8 cellular contexts compared by ENCODE assay signal in the genomic region with DNA sequence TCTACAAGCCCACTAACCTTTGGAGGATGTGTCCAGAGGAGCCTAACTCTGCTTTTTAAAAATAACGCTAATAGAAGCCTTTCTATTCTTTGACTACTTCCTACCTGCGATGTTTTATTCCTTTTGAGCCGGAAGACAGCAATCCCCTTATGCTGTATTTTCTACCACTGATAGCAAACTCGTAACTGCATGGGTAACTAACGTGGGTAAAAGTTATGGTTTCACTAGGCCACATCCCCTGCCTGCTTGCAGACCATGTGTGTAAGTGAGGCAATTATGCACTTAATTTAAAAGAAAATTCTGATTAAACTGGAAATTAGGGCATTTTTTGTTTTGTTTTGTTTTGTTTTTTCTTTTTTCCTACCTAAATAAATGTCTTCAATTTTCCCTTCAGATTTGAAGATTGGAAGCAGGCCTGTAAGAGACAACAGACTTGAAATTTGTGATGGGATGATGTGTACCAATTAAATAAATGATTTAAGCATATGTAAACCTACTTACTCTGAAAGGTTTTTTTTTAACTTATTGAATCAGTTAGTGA. TPM values are rescaled to one million over a fixed set of nuclear protein-coding genes. Genes with fewer than 3 reads are reported as not detected.
A peak's percentile ranks its signal among the peaks of the same experiment; 100 is the strongest.
DNase-seq lines count a peak whose midpoint lies in the region; ATAC-seq lines count a peak whose summit lies in the region.

No MANE protein-coding gene starts in this region.

- peaks cover 15% of the 10 kb centered on the region for H3K4me1 Mint-ChIP-seq in activated T-helper 2 cell treated with anti-CD3 and anti-CD28 coated beads, Interferon-gamma antibody, Interleukin-2, Interleukin-4, amounts not matched to agents 10 μg/mL and 5 μg/mL and 100 μg/mL, durations not matched to agents 14 hours and 24 hours and 36 hours (ENCODE audit: low read depth)

- H3K9me3 Mint-ChIP-seq in activated T-helper 2 cell treated with anti-CD3 and anti-CD28 coated beads, Interferon-gamma antibody, Interleukin-2, Interleukin-4, amounts not matched to agents 10 μg/mL and 5 μg/mL and 100 μg/mL, durations not matched to agents 14 hours and 24 hours and 36 hours, result no peaks in the 10 kb centered on the region

- H3K36me3 Mint-ChIP-seq in activated T-helper 2 cell treated with anti-CD3 and anti-CD28 coated beads, Interferon-gamma antibody, Interleukin-2, Interleukin-4, amounts not matched to agents 10 μg/mL and 5 μg/mL and 100 μg/mL, durations not matched to agents 14 hours and 24 hours and 36 hours (ENCODE audit: low read depth), result peaks cover 24% of the 10 kb centered on the region

- intact Hi-C loops in activated T-helper 2 cell treated with anti-CD3 and anti-CD28 coated beads, Interferon-gamma antibody, Interleukin-2, Interleukin-4, amounts not matched to agents 10 μg/mL and 5 μg/mL and 100 μg/mL, durations not matched to agents 14 hours and 24 hours and 36 hours (cut with micrococcal nuclease), result loop anchor here (1.0 to 10.0 kb wide), 7 partner anchors 16 to 760 kb away; a partner anchor contains a TSS
- intact Hi-C loops in right cardiac atrium (cut with DNase I), result no loop called here

- peak; percentile 28 for DNase-seq in ELR (ENCODE audit: low read depth)
- DNase-seq in activated T-helper 2 cell treated with anti-CD3 and anti-CD28 coated beads, Interferon-gamma antibody, Interleukin-2, Interleukin-4, amounts not matched to agents 10 μg/mL and 5 μg/mL and 100 μg/mL, durations not matched to agents 14 hours and 24 hours and 36 hours (ENCODE audit: low spot score), result no peak
- no peak for DNase-seq in right cardiac atrium
- DNase-seq in COLO829 (ENCODE audit: low spot score), result no peak
- no peak for DNase-seq in dedifferentiated amniotic fluid mesenchymal stem cell (ENCODE audit: extremely low spot score)

- WGBS in right cardiac atrium, result 1% methylated on average over 5 of the region's 5 CpGs

- H3K4me1 ChIP-seq in right cardiac atrium (ENCODE audit: control insufficient read depth, insufficient read depth, low read length), result peaks cover 4% of the 10 kb centered on the region

- H3K4me3 Mint-ChIP-seq in activated T-helper 2 cell treated with anti-CD3 and anti-CD28 coated beads, Interferon-gamma antibody, Interleukin-2, Interleukin-4, amounts not matched to agents 10 μg/mL and 5 μg/mL and 100 μg/mL, durations not matched to agents 14 hours and 24 hours and 36 hours (ENCODE audit: low read depth), result peak overlapping the region; percentile 99

- H3K4me3 ChIP-seq in right cardiac atrium (ENCODE audit: low read length) (peak overlapping the region; percentile 94), skin epidermis (peak overlapping the region; percentile 56 to 96 (median 76))

- H3K27ac Mint-ChIP-seq in activated T-helper 2 cell treated with anti-CD3 and anti-CD28 coated beads, Interferon-gamma antibody, Interleukin-2, Interleukin-4, amounts not matched to agents 10 μg/mL and 5 μg/mL and 100 μg/mL, durations not matched to agents 14 hours and 24 hours and 36 hours, result peak overlapping the region; percentile 99

- H3K27me3 ChIP-seq in right cardiac atrium (ENCODE audit: control insufficient read depth, insufficient read depth), result no peaks in the 10 kb centered on the region

- no peaks in the 10 kb centered on the region for H3K27me3 Mint-ChIP-seq in activated T-helper 2 cell treated with anti-CD3 and anti-CD28 coated beads, Interferon-gamma antibody, Interleukin-2, Interleukin-4, amounts not matched to agents 10 μg/mL and 5 μg/mL and 100 μg/mL, durations not matched to agents 14 hours and 24 hours and 36 hours (ENCODE audit: low read depth)

- H3K9me3 ChIP-seq in right cardiac atrium (ENCODE audit: control insufficient read depth, low read length), result no peaks in the 10 kb centered on the region

- H3K27ac ChIP-seq in right cardiac atrium (ENCODE audit: low read length) (peak overlapping the region; percentile 99), skin epidermis (peak overlapping the region; percentile 70 to 100 (median 98))

- ATAC-seq in GM19468 (IDR thresholded peaks at IDR 0.05; ENCODE audit: extremely low read depth, unreplicated experiment) (peak; percentile 12), HG03571 (IDR thresholded peaks at IDR 0.05; ENCODE audit: unreplicated experiment) (peak; percentile 22), right cardiac atrium (peak; percentile 1 to 3)

RNA-seq across cellular contexts. Expression of a gene that starts 0.9 kb away (rescaled TPM):
- 27.0 and 27.3 TPM in 2 replicates for total RNA-seq in activated T-helper 2 cell treated with anti-CD3 and anti-CD28 coated beads, Interferon-gamma antibody, Interleukin-2, Interleukin-4, amounts not matched to agents 10 μg/mL and 5 μg/mL and 100 μg/mL, durations not matched to agents 14 hours and 24 hours and 36 hours
- 10 to 100 TPM; 24.4 to 26.8 (median 25.5) TPM for total RNA-seq in right cardiac atrium
- polyA plus RNA-seq in right cardiac atrium, result 13.5 TPM

RNA-seq across cellular contexts. Expression of a gene that starts 40.4 kb away (rescaled TPM):
- not detected in 2 replicates for total RNA-seq in activated T-helper 2 cell treated with anti-CD3 and anti-CD28 coated beads, Interferon-gamma antibody, Interleukin-2, Interleukin-4, amounts not matched to agents 10 μg/mL and 5 μg/mL and 100 μg/mL, durations not matched to agents 14 hours and 24 hours and 36 hours
- under 1 TPM; 0.45 to 0.93 (median 0.54) TPM for total RNA-seq in right cardiac atrium
- 0.59 TPM for polyA plus RNA-seq in right cardiac atrium
